19 cellular contexts compared by ENCODE assay signal in the genomic region with DNA sequence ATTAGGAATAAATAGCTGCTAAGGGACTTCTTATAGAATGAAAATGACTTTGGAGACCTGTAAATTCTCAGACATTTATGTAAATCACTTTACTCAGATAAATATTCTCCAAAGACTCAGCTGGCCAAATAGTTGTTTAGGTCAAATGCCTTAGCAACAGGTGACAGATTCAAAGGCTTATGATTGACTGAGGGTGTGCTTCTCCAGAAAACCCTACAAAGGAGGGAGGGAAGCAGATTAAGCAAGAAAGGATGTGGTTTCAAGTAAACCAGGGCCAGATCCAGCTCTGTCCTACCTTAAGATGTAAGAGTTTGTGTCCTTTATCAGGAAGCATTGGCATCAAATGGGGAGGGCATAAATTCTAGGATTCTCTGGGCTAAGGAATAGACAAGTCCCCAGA.
"Had no signal": no experiment of that assay in that cellular context is flagged by ENCODE, and none has a peak within 500 bp of the region (broad histone marks: within the 10 kb centered on the region; RNA-seq: fewer than 3 reads in every experiment).

No MANE protein-coding gene starts in this region.

- H3K4me2 ChIP-seq: smooth muscle cell had no signal

- H3K27me3 ChIP-seq: neutrophil, right atrium auricular region, uterus had no signal

- H3K4me1 ChIP-seq: foreskin keratinocyte, right atrium auricular region, uterus had no signal

- H3K9me3 ChIP-seq: neutrophil, uterus had no signal

- H3K27ac ChIP-seq: coronary artery, foreskin keratinocyte, neutrophil, right atrium auricular region, uterus had no signal

- H3K36me3 ChIP-seq: neutrophil, right atrium auricular region, uterus had no signal

- H3K4me3 ChIP-seq: coronary artery, lung, right atrium auricular region, smooth muscle cell, uterus had no signal

- FAIRE-seq: endothelial cell of umbilical vein had no signal

- ATAC-seq: foreskin keratinocyte, left colon, left ventricle myocardium superior had no signal

- DNase-seq: effector CD4-positive, alpha-beta T cell; endodermal cell; erythroblast; foreskin keratinocyte; left colon; left ventricle myocardium superior; mesenchymal stem cell; midbrain; naive B cell; posterior cingulate gyrus; stimulated activated CD4-positive, alpha-beta T cell treated with anti-CD3 and anti-CD28 coated beads, Interleukin-2, amount 100 ng/mL, for 48 hours; stimulated activated naive CD4-positive, alpha-beta T cell treated with Interleukin-2 at 50 U/mL for 16 hours; uterus had no signal
